ENCODE assay signal across 1 cellular context in the genomic region with DNA sequence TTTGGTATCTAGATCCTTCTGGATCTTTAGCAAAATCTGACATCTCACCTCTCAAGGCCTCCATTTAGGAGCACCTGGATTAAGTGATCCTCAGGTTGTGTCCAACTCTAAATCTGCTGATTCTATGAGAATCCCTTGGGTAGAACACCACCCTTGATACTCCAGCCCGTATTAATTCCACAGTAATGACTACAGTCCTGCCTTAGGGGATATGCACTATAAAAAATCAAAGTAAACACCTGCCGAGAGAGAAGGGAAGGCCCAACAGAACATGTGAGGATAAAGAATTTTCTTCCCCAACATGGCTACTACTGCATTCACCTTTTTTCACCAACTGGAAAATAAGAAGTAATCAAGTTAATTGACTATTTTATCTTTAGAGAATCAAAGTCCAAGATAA.
TF ChIP-seq lines count a peak whose summit lies in the region.

No MANE protein-coding gene starts in this region.

TF ChIP-seq in GM12878, 131 proteins besides CTCF, POLR2A, EP300 and RAD21:
- no peak for TF ChIP-seq HDAC2 (IDR thresholded peaks at IDR 0.05)
- TF ChIP-seq IRF4 (IDR thresholded peaks at IDR 0.05; ENCODE audit: low read depth, low read length), result no peak
- TF ChIP-seq MTA2 (IDR thresholded peaks at IDR 0.05; ENCODE audit: low read depth), result no peak
- no peak for TF ChIP-seq NFYA (IDR thresholded peaks at IDR 0.05; ENCODE audit: borderline replicate concordance, low read depth, low read length)
- TF ChIP-seq KAT2A (conservative IDR thresholded peaks at IDR 0.05; ENCODE audit: control insufficient read depth, low read depth, low read length), result no peak
- no peak for TF ChIP-seq EZH2 (IDR thresholded peaks at IDR 0.05; ENCODE audit: borderline replicate concordance, control insufficient read depth, low read depth, low read length)
- TF ChIP-seq, protein P1, sequence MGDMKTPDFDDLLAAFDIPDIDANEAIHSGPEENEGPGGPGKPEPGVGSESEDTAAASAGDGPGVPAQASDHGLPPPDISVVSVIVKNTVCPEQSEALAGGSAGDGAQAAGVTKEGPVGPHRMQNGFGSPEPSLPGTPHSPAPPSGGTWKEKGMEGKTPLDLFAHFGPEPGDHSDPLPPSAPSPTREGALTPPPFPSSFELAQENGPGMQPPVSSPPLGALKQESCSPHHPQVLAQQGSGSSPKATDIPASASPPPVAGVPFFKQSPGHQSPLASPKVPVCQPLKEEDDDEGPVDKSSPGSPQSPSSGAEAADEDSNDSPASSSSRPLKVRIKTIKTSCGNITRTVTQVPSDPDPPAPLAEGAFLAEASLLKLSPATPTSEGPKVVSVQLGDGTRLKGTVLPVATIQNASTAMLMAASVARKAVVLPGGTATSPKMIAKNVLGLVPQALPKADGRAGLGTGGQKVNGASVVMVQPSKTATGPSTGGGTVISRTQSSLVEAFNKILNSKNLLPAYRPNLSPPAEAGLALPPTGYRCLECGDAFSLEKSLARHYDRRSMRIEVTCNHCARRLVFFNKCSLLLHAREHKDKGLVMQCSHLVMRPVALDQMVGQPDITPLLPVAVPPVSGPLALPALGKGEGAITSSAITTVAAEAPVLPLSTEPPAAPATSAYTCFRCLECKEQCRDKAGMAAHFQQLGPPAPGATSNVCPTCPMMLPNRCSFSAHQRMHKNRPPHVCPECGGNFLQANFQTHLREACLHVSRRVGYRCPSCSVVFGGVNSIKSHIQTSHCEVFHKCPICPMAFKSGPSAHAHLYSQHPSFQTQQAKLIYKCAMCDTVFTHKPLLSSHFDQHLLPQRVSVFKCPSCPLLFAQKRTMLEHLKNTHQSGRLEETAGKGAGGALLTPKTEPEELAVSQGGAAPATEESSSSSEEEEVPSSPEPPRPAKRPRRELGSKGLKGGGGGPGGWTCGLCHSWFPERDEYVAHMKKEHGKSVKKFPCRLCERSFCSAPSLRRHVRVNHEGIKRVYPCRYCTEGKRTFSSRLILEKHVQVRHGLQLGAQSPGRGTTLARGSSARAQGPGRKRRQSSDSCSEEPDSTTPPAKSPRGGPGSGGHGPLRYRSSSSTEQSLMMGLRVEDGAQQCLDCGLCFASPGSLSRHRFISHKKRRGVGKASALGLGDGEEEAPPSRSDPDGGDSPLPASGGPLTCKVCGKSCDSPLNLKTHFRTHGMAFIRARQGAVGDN (IDR thresholded peaks at IDR 0.05), result no peak
- TF ChIP-seq FOS (IDR thresholded peaks at IDR 0.05; ENCODE audit: borderline replicate concordance, extremely low read depth, insufficient read length), result no peak
- TF ChIP-seq SREBF1 (IDR thresholded peaks at IDR 0.05; ENCODE audit: low read length), result no peak
- TF ChIP-seq PAX5 (IDR thresholded peaks at IDR 0.05; ENCODE audit: borderline replicate concordance, low read depth, low read length), result no peak
- TF ChIP-seq, protein P2, sequence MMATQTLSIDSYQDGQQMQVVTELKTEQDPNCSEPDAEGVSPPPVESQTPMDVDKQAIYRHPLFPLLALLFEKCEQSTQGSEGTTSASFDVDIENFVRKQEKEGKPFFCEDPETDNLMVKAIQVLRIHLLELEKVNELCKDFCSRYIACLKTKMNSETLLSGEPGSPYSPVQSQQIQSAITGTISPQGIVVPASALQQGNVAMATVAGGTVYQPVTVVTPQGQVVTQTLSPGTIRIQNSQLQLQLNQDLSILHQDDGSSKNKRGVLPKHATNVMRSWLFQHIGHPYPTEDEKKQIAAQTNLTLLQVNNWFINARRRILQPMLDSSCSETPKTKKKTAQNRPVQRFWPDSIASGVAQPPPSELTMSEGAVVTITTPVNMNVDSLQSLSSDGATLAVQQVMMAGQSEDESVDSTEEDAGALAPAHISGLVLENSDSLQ (IDR thresholded peaks at IDR 0.05), result no peak
- TF ChIP-seq RBBP5 (conservative IDR thresholded peaks at IDR 0.05), result no peak
- TF ChIP-seq TCF12 (IDR thresholded peaks at IDR 0.05; ENCODE audit: low read depth, low read length), result no peak
- TF ChIP-seq SMC3 (IDR thresholded peaks at IDR 0.05; ENCODE audit: borderline replicate concordance, low read length), result no peak
- TF ChIP-seq SIN3A (IDR thresholded peaks at IDR 0.05; ENCODE audit: low read depth, low read length), result no peak
- no peak for TF ChIP-seq NR2C1 (IDR thresholded peaks at IDR 0.05)
- no peak for TF ChIP-seq GATAD2B (conservative IDR thresholded peaks at IDR 0.05; ENCODE audit: low read depth)
- no peak for TF ChIP-seq RB1 (IDR thresholded peaks at IDR 0.05; ENCODE audit: borderline replicate concordance)
- no peak for TF ChIP-seq NRF1 (conservative IDR thresholded peaks at IDR 0.05; ENCODE audit: low read depth, low read length)
